Comparison of ENCODE assay signal across 8 cellular contexts in the genomic region with DNA sequence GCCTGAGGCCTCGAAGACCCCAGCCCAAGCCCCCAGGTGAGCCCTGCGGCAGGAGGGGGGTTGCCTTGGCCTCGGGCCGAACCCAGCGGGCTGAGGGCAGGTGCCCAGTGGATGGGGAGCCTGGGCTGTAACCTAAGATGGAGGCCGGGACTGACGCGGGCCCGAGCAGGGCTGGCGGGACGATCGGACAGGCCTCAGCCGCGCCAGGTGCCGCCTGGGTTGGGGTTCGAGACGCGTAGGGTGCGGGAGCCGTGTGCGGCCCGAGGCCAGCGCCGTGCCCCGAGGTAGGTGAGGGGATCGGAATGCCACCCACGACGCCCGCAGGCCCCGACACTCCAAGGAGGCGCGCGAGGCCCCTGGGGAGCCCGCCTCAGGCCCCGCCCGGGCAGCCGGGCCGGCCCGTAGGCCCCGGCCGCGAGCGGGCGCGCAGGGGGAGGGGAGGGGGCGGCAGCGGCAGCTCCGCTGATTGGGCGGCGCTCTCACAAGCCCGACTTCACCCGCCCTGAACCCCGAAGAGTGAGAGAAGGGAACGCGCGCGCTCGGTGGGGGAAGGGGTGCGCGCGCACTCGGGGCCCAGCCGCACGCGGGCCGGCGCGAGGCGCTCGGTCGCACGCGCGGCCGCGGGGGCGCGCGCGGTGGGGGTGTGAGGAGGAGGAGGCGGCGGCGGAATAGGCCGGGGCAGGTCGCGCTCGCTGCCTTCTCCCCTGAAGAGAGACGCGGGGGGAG. TPM values are rescaled to one million over a fixed set of nuclear protein-coding genes. Genes with fewer than 3 reads are reported as not detected.
DNase-seq lines count a peak whose midpoint lies in the region; ATAC-seq and TF ChIP-seq lines count a peak whose summit lies in the region.

Gene NSD1, plus strand, starts transcription at position 655 of the 726 bp plus-strand sequence. CDS start 1,331 bp downstream, outside the sequence.

- peaks cover 16% of the 10 kb centered on the region for H3K4me1 ChIP-seq in PC-9 (replicated peaks; ENCODE audit: insufficient read depth)
- peaks cover 13% of the 10 kb centered on the region for H3K4me1 ChIP-seq in fibroblast of lung (ENCODE audit: control insufficient read depth, extremely low read depth, insufficient read depth, low read length)

- peaks cover 15% of the 10 kb centered on the region for H3F3A ChIP-seq in PC-9 (ENCODE audit: insufficient read depth, low read depth)

- ATAC-seq in HG03432 (IDR thresholded peaks at IDR 0.05; ENCODE audit: unreplicated experiment), result peak; percentile 69
- ATAC-seq in natural killer cell, result peak; percentile 72 to 90 (median 74)
- peak; percentile 75 to 79 for ATAC-seq in stimulated activated naive B cell treated with anti-CD40 and anti-IgM and Interleukin-4, amounts not matched to agents 10 μg/mL and 1 μg/mL and 100 μg/mL, for 72 hours (replicated peaks)

- H3K4me3 ChIP-seq in BJ (ENCODE audit: low read depth, low read length), result peak within 1 kb of the TSS; percentile 64
- peak within 1 kb of the TSS; percentile 78 for H3K4me3 ChIP-seq in PC-9
- peak within 1 kb of the TSS; percentile 44 to 75 (median 67) for H3K4me3 ChIP-seq in fibroblast of lung (replicated peaks in 1 of 4; ENCODE audit: control extremely low read depth in 1 of 4, insufficient read depth in 1 of 4, low read depth in 3 of 4, low read length in 4 of 4)

- no TSS peak for BruUV-seq in PC-9 (replicated peaks; lab: Mats Ljungman, UMichigan)

- peak within 1 kb of the TSS; percentile 93 for H3K4me3 Mint-ChIP-seq in activated T-helper 1 cell treated with anti-CD3 and anti-CD28 coated beads, Interleukin-12 subunit alpha, Interleukin-12 subunit beta, Interleukin-2, Interleukin-4 antibody, amounts not matched to agents 30 ng/mL and 10 ng/mL and 1 ng/mL, durations not matched to agents 14 hours and 24 hours and 36 hours
- H3K4me3 Mint-ChIP-seq in natural killer cell, result peak within 1 kb of the TSS; percentile 89
- H3K4me3 Mint-ChIP-seq in stimulated activated naive B cell treated with anti-CD40 and anti-IgM and Interleukin-4, amounts not matched to agents 10 μg/mL and 1 μg/mL and 100 μg/mL, for 72 hours, result peak within 1 kb of the TSS; percentile 89 to 91

- TF ChIP-seq CTCF in BJ (IDR thresholded peaks at IDR 0.05; ENCODE audit: insufficient read depth, low read depth, low read length) (no peak), PC-9 (conservative IDR thresholded peaks at IDR 0.05) (no peak), fibroblast of lung (conservative IDR thresholded peaks at IDR 0.05 in 1 of 2, IDR thresholded peaks at IDR 0.05 in 1 of 2; ENCODE audit: low read depth in 1 of 2, low read length in 2 of 2) (no peak), natural killer cell (IDR thresholded peaks at IDR 0.05) (no peak)

- TF ChIP-seq POLR2A in GM19193 (IDR thresholded peaks at IDR 0.05; ENCODE audit: extremely low read depth, insufficient read depth, insufficient read length), result peak; percentile 75

- H3K9me2 ChIP-seq in PC-9 (ENCODE audit: insufficient read depth), result no peaks in the 10 kb centered on the region

- no peak within 1 kb of the TSS for H3K27ac ChIP-seq in PC-9
- peak within 1 kb of the TSS; percentile 56 for H3K27ac ChIP-seq in fibroblast of lung (ENCODE audit: insufficient read depth, low read length)

- H3K9me3 ChIP-seq in PC-9 (ENCODE audit: insufficient read depth, low read depth) (no peaks in the 10 kb centered on the region), fibroblast of lung (ENCODE audit: control insufficient read depth, insufficient read depth, low read depth, low read length) (no peaks in the 10 kb centered on the region)

- H3K79me2 ChIP-seq in PC-9 (ENCODE audit: low read depth) (peaks cover 37% of the 10 kb centered on the region), fibroblast of lung (ENCODE audit: control insufficient read depth, insufficient read depth, low read length) (peaks cover 35% of the 10 kb centered on the region)

- POLR2A ChIA-PET in BJ (lab: Charles Lee) (no interaction called here), PC-9 (lab: Charles Lee; ENCODE audit: unreplicated experiment) (no interaction called here)

- peak within 1 kb of the TSS; percentile 86 for H3K27ac Mint-ChIP-seq in activated T-helper 1 cell treated with anti-CD3 and anti-CD28 coated beads, Interleukin-12 subunit alpha, Interleukin-12 subunit beta, Interleukin-2, Interleukin-4 antibody, amounts not matched to agents 30 ng/mL and 10 ng/mL and 1 ng/mL, durations not matched to agents 14 hours and 24 hours and 36 hours
- H3K27ac Mint-ChIP-seq in natural killer cell, result peak within 1 kb of the TSS; percentile 77 to 90
- peak within 1 kb of the TSS; percentile 93 for H3K27ac Mint-ChIP-seq in stimulated activated naive B cell treated with anti-CD40 and anti-IgM and Interleukin-4, amounts not matched to agents 10 μg/mL and 1 μg/mL and 100 μg/mL, for 72 hours

- H3K27me3 ChIP-seq in BJ (ENCODE audit: control insufficient read depth, insufficient read depth, low read length) (no peaks in the 10 kb centered on the region), PC-9 (ENCODE audit: insufficient read depth, low read depth) (no peaks in the 10 kb centered on the region), fibroblast of lung (ENCODE audit: control insufficient read depth, insufficient read depth, low read length) (no peaks in the 10 kb centered on the region)

- H2AFZ ChIP-seq in PC-9 (peak within 1 kb of the TSS; percentile 96), fibroblast of lung (ENCODE audit: low read length) (peak within 1 kb of the TSS; percentile 86)

- H3K36me3 ChIP-seq in BJ (ENCODE audit: control insufficient read depth, insufficient read depth, low read length) (peaks cover 4% of the 10 kb centered on the region; the same call in 1 of the 2 replicates), PC-9 (ENCODE audit: low read depth) (peaks cover 21% of the 10 kb centered on the region), fibroblast of lung (ENCODE audit: control insufficient read depth, insufficient read depth, low read length) (peaks cover 6% of the 10 kb centered on the region)

- H3K27me3 Mint-ChIP-seq in activated T-helper 1 cell treated with anti-CD3 and anti-CD28 coated beads, Interleukin-12 subunit alpha, Interleukin-12 subunit beta, Interleukin-2, Interleukin-4 antibody, amounts not matched to agents 30 ng/mL and 10 ng/mL and 1 ng/mL, durations not matched to agents 14 hours and 24 hours and 36 hours (ENCODE audit: insufficient read depth), result no peaks in the 10 kb centered on the region
- no peaks in the 10 kb centered on the region for H3K27me3 Mint-ChIP-seq in natural killer cell (ENCODE audit: low read depth in 2 of 2)
- H3K27me3 Mint-ChIP-seq in stimulated activated naive B cell treated with anti-CD40 and anti-IgM and Interleukin-4, amounts not matched to agents 10 μg/mL and 1 μg/mL and 100 μg/mL, for 72 hours, result no peaks in the 10 kb centered on the region

- H4K20me1 ChIP-seq in PC-9 (ENCODE audit: insufficient read depth) (peaks cover 10% of the 10 kb centered on the region; the same call in 1 of the 2 replicates), fibroblast of lung (ENCODE audit: control insufficient read depth, extremely low read depth, insufficient read depth, low read length) (no peaks in the 10 kb centered on the region)

- peak within 1 kb of the TSS; percentile 86 for H3K4me2 ChIP-seq in PC-9
- H3K4me2 ChIP-seq in fibroblast of lung (ENCODE audit: extremely low read depth, insufficient read depth, low read length), result peak within 1 kb of the TSS; percentile 95

- peaks cover 18% of the 10 kb centered on the region for H3K36me3 Mint-ChIP-seq in activated T-helper 1 cell treated with anti-CD3 and anti-CD28 coated beads, Interleukin-12 subunit alpha, Interleukin-12 subunit beta, Interleukin-2, Interleukin-4 antibody, amounts not matched to agents 30 ng/mL and 10 ng/mL and 1 ng/mL, durations not matched to agents 14 hours and 24 hours and 36 hours (ENCODE audit: low read depth)
- peaks cover 8% of the 10 kb centered on the region for H3K36me3 Mint-ChIP-seq in natural killer cell
- peaks cover 12 to 14% of the 10 kb centered on the region in 2 donors for H3K36me3 Mint-ChIP-seq in stimulated activated naive B cell treated with anti-CD40 and anti-IgM and Interleukin-4, amounts not matched to agents 10 μg/mL and 1 μg/mL and 100 μg/mL, for 72 hours

- peak within 1 kb of the TSS; percentile 84 for H3K9ac ChIP-seq in fibroblast of lung (ENCODE audit: insufficient read depth, low read length)

- CTCF ChIA-PET in BJ (lab: Yijun Ruan, JAX) (interaction anchor here (0.9 to 4.2 kb wide), 2 partner anchors 19 to 176 kb away, joined by 4 to 15 read pairs; no protein-coding TSS in a partner anchor), PC-9 (lab: Charles Lee) (no interaction called here)

- peaks cover 48% of the 10 kb centered on the region for H3K4me1 Mint-ChIP-seq in activated T-helper 1 cell treated with anti-CD3 and anti-CD28 coated beads, Interleukin-12 subunit alpha, Interleukin-12 subunit beta, Interleukin-2, Interleukin-4 antibody, amounts not matched to agents 30 ng/mL and 10 ng/mL and 1 ng/mL, durations not matched to agents 14 hours and 24 hours and 36 hours (ENCODE audit: low read depth)
- H3K4me1 Mint-ChIP-seq in natural killer cell, result peaks cover 34 to 42% of the 10 kb centered on the region in 2 donors
- peaks cover 26 to 42% of the 10 kb centered on the region in 2 donors for H3K4me1 Mint-ChIP-seq in stimulated activated naive B cell treated with anti-CD40 and anti-IgM and Interleukin-4, amounts not matched to agents 10 μg/mL and 1 μg/mL and 100 μg/mL, for 72 hours

- H3K9me3 Mint-ChIP-seq in activated T-helper 1 cell treated with anti-CD3 and anti-CD28 coated beads, Interleukin-12 subunit alpha, Interleukin-12 subunit beta, Interleukin-2, Interleukin-4 antibody, amounts not matched to agents 30 ng/mL and 10 ng/mL and 1 ng/mL, durations not matched to agents 14 hours and 24 hours and 36 hours, result no peaks in the 10 kb centered on the region
- no peaks in the 10 kb centered on the region for H3K9me3 Mint-ChIP-seq in natural killer cell
- no peaks in the 10 kb centered on the region for H3K9me3 Mint-ChIP-seq in stimulated activated naive B cell treated with anti-CD40 and anti-IgM and Interleukin-4, amounts not matched to agents 10 μg/mL and 1 μg/mL and 100 μg/mL, for 72 hours

- DNase-seq in BJ (ENCODE audit: low read depth) (no peak), PC-9 (peak in 1 of 2 experiments; percentile 75), fibroblast of lung (ENCODE audit: low read depth in 2 of 2) (peak; percentile 80 to 85), natural killer cell (peak; percentile 91)
- DNase-seq in activated T-helper 1 cell treated with anti-CD3 and anti-CD28 coated beads, Interleukin-12 subunit alpha, Interleukin-12 subunit beta, Interleukin-2, Interleukin-4 antibody, amounts not matched to agents 30 ng/mL and 10 ng/mL and 1 ng/mL, durations not matched to agents 14 hours and 24 hours and 36 hours (ENCODE audit: low spot score), result peak; percentile 90
- DNase-seq in stimulated activated naive B cell treated with anti-CD40 and anti-IgM and Interleukin-4, amounts not matched to agents 10 μg/mL and 1 μg/mL and 100 μg/mL, for 72 hours, result peak; percentile 86

- intact Hi-C loops in PC-9 (cut with micrococcal nuclease; ENCODE audit: unreplicated experiment) (loop anchor here (5.0 kb wide), 1 partner anchor 364 kb away; the partner anchor contains the start of gene PDLIM7), natural killer cell (cut with micrococcal nuclease) (no loop called here)
- intact Hi-C loops in activated T-helper 1 cell treated with anti-CD3 and anti-CD28 coated beads, Interleukin-12 subunit alpha, Interleukin-12 subunit beta, Interleukin-2, Interleukin-4 antibody, amounts not matched to agents 30 ng/mL and 10 ng/mL and 1 ng/mL, durations not matched to agents 14 hours and 24 hours and 36 hours (cut with micrococcal nuclease), result loop anchor here (1.0 to 5.0 kb wide), 8 partner anchors 19 to 596 kb away; partner anchors contain the start of genes PDLIM7, PRELID1, RAB24 and RGS14

RNA-seq across cellular contexts. Expression of gene NSD1, which starts in this region (rescaled TPM):
- polyA plus RNA-seq in BJ (2011; rRNA removed), result 15.8 and 21.4 TPM in 2 replicates
- polyA minus RNA-seq in BJ (2011; rRNA and poly(A)+ RNA removed), result 39.7 and 40.0 TPM in 2 replicates
- total RNA-seq in PC-9 (2021), result 60.9 and 62.2 TPM in 2 replicates
- 108 and 112 TPM in 2 replicates for total RNA-seq in activated T-helper 1 cell treated with anti-CD3 and anti-CD28 coated beads, Interleukin-12 subunit alpha, Interleukin-12 subunit beta, Interleukin-2, Interleukin-4 antibody, amounts not matched to agents 30 ng/mL and 10 ng/mL and 1 ng/mL, durations not matched to agents 14 hours and 24 hours and 36 hours
- 36.0 and 52.8 TPM in 2 replicates for total RNA-seq in fibroblast of lung
- 16.5 and 19.3 TPM in 2 replicates for polyA plus RNA-seq in fibroblast of lung
- 13.8 and 16.6 TPM in 2 replicates for polyA plus RNA-seq in fibroblast of lung (2012)
- polyA minus RNA-seq in fibroblast of lung (ENCODE audit: low replicate concordance), result 47.8 and 58.7 TPM in 2 replicates
- total RNA-seq in natural killer cell, result 100 to 1,000 TPM; 117 to 147 (median 143) TPM
